ENCODE assay signal across 9 cellular contexts in genomic region chr14:74362361-74362915, GRCh38. TPM values are rescaled to one million over a fixed set of nuclear protein-coding genes. Genes with fewer than 3 reads are reported as not detected.
DNase-seq lines count a peak whose midpoint lies in the region; ATAC-seq and TF ChIP-seq lines count a peak whose summit lies in the region.
"Had no signal": no experiment of that assay in that cellular context is flagged by ENCODE, and none has a peak within 500 bp of the region (broad histone marks: within the 10 kb centered on the region; RNA-seq: fewer than 3 reads in every experiment).

No MANE protein-coding gene starts in this region.

- DNase-seq in Caki2 (ENCODE audit: low read depth) (peak; percentile 34), HuH-7.5 (ENCODE audit: low spot score) (peak; percentile 78), fibroblast of lung (ENCODE audit: low read depth in 2 of 2) (peak; percentile 49 to 76)
- DNase-seq in activated T-cell treated with anti-CD3 and anti-CD28 coated beads, Interleukin-2, amount 50 U/mL, for 1 hour = peak; percentile 71
- DNase-seq in stimulated activated naive CD4-positive, alpha-beta T cell (lab: John Stamatoyannopoulos, UW) = peak in 5 of 6 experiments; percentile 31 to 59 (median 46)

- H3K4me1 ChIP-seq in OCI-LY3 (ENCODE audit: low read length) = peaks cover 2% of the 10 kb centered on the region; the same call in 1 of the 2 replicates
- no peaks in the 10 kb centered on the region for H3K4me1 ChIP-seq in fibroblast of lung (ENCODE audit: control insufficient read depth, extremely low read depth, insufficient read depth, low read length)

- no peak overlapping the region for H3K27ac Mint-ChIP-seq in nephron

- no peak for TF ChIP-seq POLR2A in GM18505 (IDR thresholded peaks at IDR 0.05; ENCODE audit: borderline replicate concordance, extremely low read depth, insufficient read depth, insufficient read length)

- no peaks in the 10 kb centered on the region for H3K4me1 Mint-ChIP-seq in nephron

- H3K27me3 Mint-ChIP-seq in nephron (ENCODE audit: low read depth) = peaks cover 8% of the 10 kb centered on the region

- peak overlapping the region; percentile 67 for H3K4me2 ChIP-seq in OCI-LY3 (ENCODE audit: low read length)
- no peak overlapping the region for H3K4me2 ChIP-seq in fibroblast of lung (ENCODE audit: extremely low read depth, insufficient read depth, low read length)

- TF ChIP-seq CTCF in OCI-LY3 (IDR thresholded peaks at IDR 0.05; ENCODE audit: low read depth, low read length) = peak; percentile 90
- TF ChIP-seq CTCF in fibroblast of lung (conservative IDR thresholded peaks at IDR 0.05 in 1 of 2, IDR thresholded peaks at IDR 0.05 in 1 of 2; ENCODE audit: low read depth in 1 of 2, low read length in 2 of 2) = peak; percentile 98 to 99
- peak; percentile 84 to 93 (median 93) for TF ChIP-seq CTCF in nephron (IDR thresholded peaks at IDR 0.05; ENCODE audit: unreplicated experiment in 3 of 3)

- H3K36me3 ChIP-seq in OCI-LY3 (replicated peaks; ENCODE audit: low read depth, low read length) (no peaks in the 10 kb centered on the region), fibroblast of lung (ENCODE audit: control insufficient read depth, insufficient read depth, low read length) (no peaks in the 10 kb centered on the region)

- ATAC-seq in GM18505 (IDR thresholded peaks at IDR 0.05; ENCODE audit: unreplicated experiment) = no peak

- H3K9me3 ChIP-seq in OCI-LY3 (ENCODE audit: insufficient read depth, low read length) (no peaks in the 10 kb centered on the region), fibroblast of lung (ENCODE audit: control insufficient read depth, insufficient read depth, low read depth, low read length) (no peaks in the 10 kb centered on the region)

- H3K79me2 ChIP-seq in OCI-LY3 (ENCODE audit: low read length) (no peaks in the 10 kb centered on the region), fibroblast of lung (ENCODE audit: control insufficient read depth, insufficient read depth, low read length) (no peaks in the 10 kb centered on the region)

- peak overlapping the region; percentile 61; the same call in 1 of the 2 replicates for H2AFZ ChIP-seq in OCI-LY3 (ENCODE audit: low read depth, low read length)
- no peak overlapping the region for H2AFZ ChIP-seq in fibroblast of lung (ENCODE audit: low read length)

- H3K36me3 Mint-ChIP-seq in nephron (ENCODE audit: low read depth) = no peaks in the 10 kb centered on the region

- H3K4me3 ChIP-seq in OCI-LY3 (ENCODE audit: low read length) (peak overlapping the region; percentile 22; the same call in 1 of the 2 replicates), fibroblast of lung (replicated peaks in 1 of 4; ENCODE audit: control extremely low read depth in 1 of 4, insufficient read depth in 1 of 4, low read depth in 3 of 4, low read length in 4 of 4) (no peak overlapping the region)

- H4K20me1 ChIP-seq in OCI-LY3 (ENCODE audit: insufficient read depth, low read length) (no peaks in the 10 kb centered on the region), fibroblast of lung (ENCODE audit: control insufficient read depth, extremely low read depth, insufficient read depth, low read length) (no peaks in the 10 kb centered on the region)

- H3K4me3 Mint-ChIP-seq in nephron = no peak overlapping the region

- H3K9me3 Mint-ChIP-seq in nephron = no peaks in the 10 kb centered on the region

- H3K27ac ChIP-seq in OCI-LY3 (ENCODE audit: low read length) (no peak overlapping the region), fibroblast of lung (ENCODE audit: insufficient read depth, low read length) (no peak overlapping the region)

- H3K9ac ChIP-seq in OCI-LY3 (ENCODE audit: low read length) (no peak overlapping the region), fibroblast of lung (ENCODE audit: insufficient read depth, low read length) (no peak overlapping the region)

- in situ Hi-C loops in Caki2 (cut with HindIII; ENCODE audit: low pct_unique_long_range_greater_than_20kb, low sequenced_read_pairs) = loop anchor here (25.0 kb wide), 1 partner anchor 125 kb away; the partner anchor contains the start of genes ISCA2 and NPC2

- H3K27me3 ChIP-seq in OCI-LY3 (ENCODE audit: low read depth, low read length) = peaks cover 21% of the 10 kb centered on the region
- peaks cover 6% of the 10 kb centered on the region for H3K27me3 ChIP-seq in fibroblast of lung (ENCODE audit: control insufficient read depth, insufficient read depth, low read length)

RNA-seq across cellular contexts. Expression of gene VRTN, which starts 14.2 kb away (rescaled TPM):
- 0.03 TPM in 1 of 2 replicates, not detected in the other for total RNA-seq in Caki2 (2014; rRNA removed; shearing (Covaris generic); ENCODE audit: low replicate concordance)
- total RNA-seq in fibroblast of lung = not detected in 2 replicates
- polyA plus RNA-seq in fibroblast of lung = not detected in 2 replicates
- polyA plus RNA-seq in fibroblast of lung (2012) = not detected in 2 replicates
- not detected in 2 replicates for polyA minus RNA-seq in fibroblast of lung (ENCODE audit: low replicate concordance)
- total RNA-seq: activated CD8-positive, alpha-beta memory T cell treated with anti-CD3 and anti-CD28 coated beads for 36 hours had no signal

RNA-seq across cellular contexts. Expression of gene ABCD4, which starts 59.7 kb away (rescaled TPM):
- 29.9 and 31.2 TPM in 2 replicates for total RNA-seq in Caki2 (2014; rRNA removed; shearing (Covaris generic); ENCODE audit: low replicate concordance)
- 26.2 and 26.9 TPM in 2 replicates for total RNA-seq in fibroblast of lung
- polyA plus RNA-seq in fibroblast of lung = 10.5 and 12.6 TPM in 2 replicates
- 12.2 and 15.4 TPM in 2 replicates for polyA plus RNA-seq in fibroblast of lung (2012)
- polyA minus RNA-seq in fibroblast of lung (ENCODE audit: low replicate concordance) = 21.3 and 32.3 TPM in 2 replicates
